Comparison of ENCODE assay signal across 1 cellular context in genomic region chr15:38587214-38587613, GRCh38.
TF ChIP-seq lines count a peak whose summit lies in the region.

No MANE protein-coding gene starts in this region.

TF ChIP-seq in GM12878, 131 proteins besides CTCF, POLR2A, EP300 and RAD21:
- peak; percentile 41 for TF ChIP-seq ATF7 (IDR thresholded peaks at IDR 0.05; ENCODE audit: low read depth)
- no peak for TF ChIP-seq PAX5 (IDR thresholded peaks at IDR 0.05; ENCODE audit: borderline replicate concordance, low read depth, low read length)
- no peak for TF ChIP-seq SRF (IDR thresholded peaks at IDR 0.05; ENCODE audit: low read depth in 2 of 2, low read length in 2 of 2)
- TF ChIP-seq JUNB (IDR thresholded peaks at IDR 0.05) = no peak
- TF ChIP-seq SIX5 (IDR thresholded peaks at IDR 0.05; ENCODE audit: low read depth, low read length, severe bottlenecking) = no peak
- peak; percentile 60 for TF ChIP-seq RAD51 (IDR thresholded peaks at IDR 0.05)
- TF ChIP-seq HDGF (IDR thresholded peaks at IDR 0.05) = no peak
- TF ChIP-seq HDAC6 (IDR thresholded peaks at IDR 0.05; ENCODE audit: unreplicated experiment) = no peak
- TF ChIP-seq RUNX3 (IDR thresholded peaks at IDR 0.05; ENCODE audit: low read length) = no peak
- no peak for TF ChIP-seq EZH2 (IDR thresholded peaks at IDR 0.05; ENCODE audit: borderline replicate concordance, control insufficient read depth, low read depth, low read length)
- TF ChIP-seq, protein P1, sequence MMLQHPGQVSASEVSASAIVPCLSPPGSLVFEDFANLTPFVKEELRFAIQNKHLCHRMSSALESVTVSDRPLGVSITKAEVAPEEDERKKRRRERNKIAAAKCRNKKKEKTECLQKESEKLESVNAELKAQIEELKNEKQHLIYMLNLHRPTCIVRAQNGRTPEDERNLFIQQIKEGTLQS (IDR thresholded peaks at IDR 0.05; ENCODE audit: borderline replicate concordance, extremely low read depth, low read depth, low read length) = no peak
- TF ChIP-seq ETV6 (conservative IDR thresholded peaks at IDR 0.05 in 1 of 2, IDR thresholded peaks at IDR 0.05 in 1 of 2; ENCODE audit: borderline replicate concordance in 1 of 2, low read depth in 1 of 2) = no peak
- no peak for TF ChIP-seq E2F8 (IDR thresholded peaks at IDR 0.05; ENCODE audit: low read depth, partially characterized antibody)
- TF ChIP-seq ZNF24 (IDR thresholded peaks at IDR 0.05) = no peak
- TF ChIP-seq RELB (IDR thresholded peaks at IDR 0.05; ENCODE audit: low read depth) = no peak
- no peak for TF ChIP-seq RFX5 (IDR thresholded peaks at IDR 0.05; ENCODE audit: low read depth, low read length)
- peak; percentile 92 for TF ChIP-seq MLLT1 (IDR thresholded peaks at IDR 0.05)
- peak; percentile 47 for TF ChIP-seq ZNF687 (IDR thresholded peaks at IDR 0.05)
- no peak for TF ChIP-seq ZNF592 (IDR thresholded peaks at IDR 0.05)
- no peak for TF ChIP-seq ZNF622 (IDR thresholded peaks at IDR 0.05)
- TF ChIP-seq, protein P2, sequence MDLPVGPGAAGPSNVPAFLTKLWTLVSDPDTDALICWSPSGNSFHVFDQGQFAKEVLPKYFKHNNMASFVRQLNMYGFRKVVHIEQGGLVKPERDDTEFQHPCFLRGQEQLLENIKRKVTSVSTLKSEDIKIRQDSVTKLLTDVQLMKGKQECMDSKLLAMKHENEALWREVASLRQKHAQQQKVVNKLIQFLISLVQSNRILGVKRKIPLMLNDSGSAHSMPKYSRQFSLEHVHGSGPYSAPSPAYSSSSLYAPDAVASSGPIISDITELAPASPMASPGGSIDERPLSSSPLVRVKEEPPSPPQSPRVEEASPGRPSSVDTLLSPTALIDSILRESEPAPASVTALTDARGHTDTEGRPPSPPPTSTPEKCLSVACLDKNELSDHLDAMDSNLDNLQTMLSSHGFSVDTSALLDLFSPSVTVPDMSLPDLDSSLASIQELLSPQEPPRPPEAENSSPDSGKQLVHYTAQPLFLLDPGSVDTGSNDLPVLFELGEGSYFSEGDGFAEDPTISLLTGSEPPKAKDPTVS (IDR thresholded peaks at IDR 0.05; ENCODE audit: low read depth, low read length) = no peak
- TF ChIP-seq BHLHE40 (IDR thresholded peaks at IDR 0.05; ENCODE audit: borderline replicate concordance in 1 of 2, low read depth in 2 of 2, low read length in 1 of 2) = peak; percentile 96
- TF ChIP-seq CBFB (IDR thresholded peaks at IDR 0.05; ENCODE audit: low read depth) = no peak
- TF ChIP-seq LARP7 (IDR thresholded peaks at IDR 0.05) = no peak
- 0 out of 2 replicates have a peak, but pooled peaks have one; percentile 47 for TF ChIP-seq MXI1 (IDR thresholded peaks at IDR 0.05; ENCODE audit: low read depth, low read length)
- no peak for TF ChIP-seq USF1 (IDR thresholded peaks at IDR 0.05; ENCODE audit: borderline replicate concordance, extremely low read length, insufficient read depth, low read depth, low read length)
- no peak for TF ChIP-seq CHD2 (IDR thresholded peaks at IDR 0.05; ENCODE audit: borderline replicate concordance, low read depth, low read length)
- TF ChIP-seq, protein P3, sequence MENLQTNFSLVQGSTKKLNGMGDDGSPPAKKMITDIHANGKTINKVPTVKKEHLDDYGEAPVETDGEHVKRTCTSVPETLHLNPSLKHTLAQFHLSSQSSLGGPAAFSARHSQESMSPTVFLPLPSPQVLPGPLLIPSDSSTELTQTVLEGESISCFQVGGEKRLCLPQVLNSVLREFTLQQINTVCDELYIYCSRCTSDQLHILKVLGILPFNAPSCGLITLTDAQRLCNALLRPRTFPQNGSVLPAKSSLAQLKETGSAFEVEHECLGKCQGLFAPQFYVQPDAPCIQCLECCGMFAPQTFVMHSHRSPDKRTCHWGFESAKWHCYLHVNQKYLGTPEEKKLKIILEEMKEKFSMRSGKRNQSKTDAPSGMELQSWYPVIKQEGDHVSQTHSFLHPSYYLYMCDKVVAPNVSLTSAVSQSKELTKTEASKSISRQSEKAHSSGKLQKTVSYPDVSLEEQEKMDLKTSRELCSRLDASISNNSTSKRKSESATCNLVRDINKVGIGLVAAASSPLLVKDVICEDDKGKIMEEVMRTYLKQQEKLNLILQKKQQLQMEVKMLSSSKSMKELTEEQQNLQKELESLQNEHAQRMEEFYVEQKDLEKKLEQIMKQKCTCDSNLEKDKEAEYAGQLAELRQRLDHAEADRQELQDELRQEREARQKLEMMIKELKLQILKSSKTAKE (IDR thresholded peaks at IDR 0.05; ENCODE audit: low read depth, poor library complexity, severe bottlenecking) = no peak
- no peak for TF ChIP-seq MEF2B (IDR thresholded peaks at IDR 0.05; ENCODE audit: partially characterized antibody, poor library complexity, severe bottlenecking)
TF ChIP-seq in GM12878: peak in this region for 6.
